Comparison of ENCODE assay signal across 8 cellular contexts in the genomic region with DNA sequence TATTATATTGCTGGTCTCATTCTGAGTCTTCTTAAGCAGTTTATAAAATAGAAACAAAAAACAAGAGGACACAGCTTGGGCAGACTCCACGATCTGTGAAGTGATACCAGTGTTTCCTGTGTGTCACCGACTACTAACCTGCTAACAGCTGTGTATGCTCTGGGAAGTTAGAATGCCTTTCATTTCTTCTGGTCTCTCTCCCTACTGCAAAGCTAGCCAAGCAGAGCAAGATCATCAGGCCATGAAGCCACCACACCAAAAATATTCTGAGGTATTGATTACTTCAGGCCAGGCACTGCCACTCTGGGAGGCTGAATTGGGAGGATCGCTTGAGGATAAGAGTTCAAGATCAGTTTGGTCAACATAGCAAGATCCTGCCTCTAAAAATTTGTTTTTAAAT. TPM values are rescaled to one million over a fixed set of nuclear protein-coding genes. Genes with fewer than 3 reads are reported as not detected.
DNase-seq lines count a peak whose midpoint lies in the region; ATAC-seq lines count a peak whose summit lies in the region.

No MANE protein-coding gene starts in this region.

- peak; percentile 89 for ATAC-seq in GM19351 (IDR thresholded peaks at IDR 0.05; ENCODE audit: unreplicated experiment)
- peak; percentile 89 for ATAC-seq in HG03108 (IDR thresholded peaks at IDR 0.05; ENCODE audit: unreplicated experiment)

- peak; percentile 21 for DNase-seq in ELR (ENCODE audit: low read depth)
- peak; percentile 35 for DNase-seq in dermis blood vessel endothelial cell
- DNase-seq in AML-193 (lab: John Stamatoyannopoulos, UW), result no peak
- no peak for DNase-seq in stimulated activated CD4-positive, alpha-beta T cell treated with anti-CD3 and anti-CD28 coated beads, Interleukin-1b, Interleukin-23, amount 100 ng/mL, for 48 hours
- no peak for DNase-seq in middle frontal gyrus (ENCODE audit: extremely low spot score, low spot score)
- DNase-seq in NCI-H2107 (lab: John Stamatoyannopoulos, UW), result no peak

RNA-seq across cellular contexts. Expression of a gene that starts 46.9 kb away (rescaled TPM):
- 16.4 and 24.3 TPM in 2 replicates for total RNA-seq in dermis blood vessel endothelial cell

RNA-seq across cellular contexts. Expression of a gene that starts 59.0 kb away (rescaled TPM):
- 46.5 and 229 TPM in 2 replicates for total RNA-seq in dermis blood vessel endothelial cell

Comparison
In these comparisons a context has a peak if more than half of its experiments do, and no peak if none do; other contexts are left out.
1. DNase-seq: peak in ELR (single experiment) and dermis blood vessel endothelial cell (single experiment); none in AML-193 (0 of 2), stimulated activated CD4-positive, alpha-beta T cell treated with anti-CD3 and anti-CD28 coated beads, Interleukin-1b, Interleukin-23, amount 100 ng/mL, for 48 hours (single experiment), middle frontal gyrus (single experiment) and NCI-H2107 (single experiment).